Comparison of ENCODE assay signal across 10 cellular contexts in genomic region chr10:61779950-61780659, GRCh38.
DNase-seq lines count a peak whose midpoint lies in the region; ATAC-seq and TF ChIP-seq lines count a peak whose summit lies in the region.
"Had no signal": no experiment of that assay in that cellular context is flagged by ENCODE, and none has a peak within 500 bp of the region (broad histone marks: within the 10 kb centered on the region; RNA-seq: fewer than 3 reads in every experiment).

No MANE protein-coding gene starts in this region.

- peaks cover 42% of the 10 kb centered on the region for H3K4me1 Mint-ChIP-seq in activated CD4-positive, alpha-beta T cell treated with anti-CD3 and anti-CD28 coated beads for 36 hours
- H3K4me1 Mint-ChIP-seq in activated CD4-positive, alpha-beta T cell treated with anti-CD3 and anti-CD28 coated beads, Interleukin-2, amount 10 ng/mL, durations not matched to agents 7 days and 5 days, result peaks cover 45% of the 10 kb centered on the region

- no peak overlapping the region for H3K4me3 Mint-ChIP-seq in activated CD4-positive, alpha-beta T cell treated with anti-CD3 and anti-CD28 coated beads for 36 hours
- H3K4me3 Mint-ChIP-seq in activated CD4-positive, alpha-beta T cell treated with anti-CD3 and anti-CD28 coated beads, Interleukin-2, amount 10 ng/mL, durations not matched to agents 7 days and 5 days, result no peak overlapping the region
- H3K4me3 Mint-ChIP-seq: T-cell had no signal

- H3K27ac Mint-ChIP-seq in activated CD4-positive, alpha-beta T cell treated with anti-CD3 and anti-CD28 coated beads for 36 hours, result peak overlapping the region; percentile 69
- peak overlapping the region; percentile 14 for H3K27ac Mint-ChIP-seq in activated CD4-positive, alpha-beta T cell treated with anti-CD3 and anti-CD28 coated beads, Interleukin-2, amount 10 ng/mL, durations not matched to agents 7 days and 5 days
- H3K27ac Mint-ChIP-seq: T-cell had no signal

- H3K27me3 Mint-ChIP-seq in activated CD4-positive, alpha-beta T cell treated with anti-CD3 and anti-CD28 coated beads for 36 hours, result no peaks in the 10 kb centered on the region
- no peaks in the 10 kb centered on the region for H3K27me3 Mint-ChIP-seq in activated CD4-positive, alpha-beta T cell treated with anti-CD3 and anti-CD28 coated beads, Interleukin-2, amount 10 ng/mL, durations not matched to agents 7 days and 5 days

- no peaks in the 10 kb centered on the region for H3K9me3 Mint-ChIP-seq in activated CD4-positive, alpha-beta T cell treated with anti-CD3 and anti-CD28 coated beads for 36 hours (ENCODE audit: low read depth)
- peaks cover 8% of the 10 kb centered on the region for H3K9me3 Mint-ChIP-seq in activated CD4-positive, alpha-beta T cell treated with anti-CD3 and anti-CD28 coated beads, Interleukin-2, amount 10 ng/mL, durations not matched to agents 7 days and 5 days

- intact Hi-C loops in activated CD4-positive, alpha-beta T cell treated with anti-CD3 and anti-CD28 coated beads for 36 hours (cut with DNase I, micrococcal nuclease), result loop anchor here in 1 of 2 experiments (10.0 kb wide), 1 partner anchor 215 kb away; no protein-coding TSS in a partner anchor

- ATAC-seq in activated CD4-positive, alpha-beta T cell treated with anti-CD3 and anti-CD28 coated beads for 36 hours, result peak; percentile 63

- DNase-seq in activated CD4-positive, alpha-beta T cell treated with anti-CD3 and anti-CD28 coated beads for 36 hours, result peak; percentile 62
- DNase-seq in activated CD4-positive, alpha-beta T cell treated with anti-CD3 and anti-CD28 coated beads for 1 hour, result no peak
- no peak for DNase-seq in activated CD4-positive, alpha-beta T cell treated with anti-CD3 and anti-CD28 coated beads, Interleukin-2, amount 10 ng/mL, durations not matched to agents 7 days and 5 days
- DNase-seq in glomerular visceral epithelial cell (ENCODE audit: extremely low spot score) (peak; percentile 81), cerebellar nuclear complex (lab: John Stamatoyannopoulos, UW) (no peak), GM10266 (ENCODE audit: extremely low spot score) (no peak), ureter (ENCODE audit: low spot score) (no peak)
- peak; percentile 15 to 18 for DNase-seq in stimulated activated CD8-positive, alpha-beta memory T cell treated with anti-CD3 and anti-CD28 coated beads, Interleukin-7, amount 100 ng/mL, for 48 hours (ENCODE audit: extremely low read depth in 1 of 2, low read depth in 1 of 2)
- DNase-seq: head of caudate nucleus had no signal

- POLR2A ChIA-PET in activated CD4-positive, alpha-beta T cell treated with anti-CD3 and anti-CD28 coated beads for 36 hours (lab: Charles Lee), result no interaction called here
- POLR2A ChIA-PET in activated CD4-positive, alpha-beta T cell treated with anti-CD3 and anti-CD28 coated beads, Interleukin-2, amount 10 ng/mL, durations not matched to agents 7 days and 5 days (lab: Charles Lee), result no interaction called here

- CTCF ChIA-PET in activated CD4-positive, alpha-beta T cell treated with anti-CD3 and anti-CD28 coated beads for 36 hours (lab: Charles Lee), result interaction anchor here (0.5 kb wide), 1 partner anchor 259 kb away, joined by 4 read pairs; no protein-coding TSS in a partner anchor
- CTCF ChIA-PET in activated CD4-positive, alpha-beta T cell treated with anti-CD3 and anti-CD28 coated beads, Interleukin-2, amount 10 ng/mL, durations not matched to agents 7 days and 5 days (lab: Charles Lee), result no interaction called here

- TF ChIP-seq CTCF in GM10266 (IDR thresholded peaks at IDR 0.05; ENCODE audit: control insufficient read depth, insufficient read depth, low read depth, missing control alignments), result no peak

- no peaks in the 10 kb centered on the region for H3K36me3 Mint-ChIP-seq in activated CD4-positive, alpha-beta T cell treated with anti-CD3 and anti-CD28 coated beads for 36 hours (ENCODE audit: low read depth)
- H3K36me3 Mint-ChIP-seq in activated CD4-positive, alpha-beta T cell treated with anti-CD3 and anti-CD28 coated beads, Interleukin-2, amount 10 ng/mL, durations not matched to agents 7 days and 5 days (ENCODE audit: low read depth), result peaks cover 4% of the 10 kb centered on the region
- H3K36me3 Mint-ChIP-seq: T-cell had no signal

Comparison
In these comparisons a context has a peak if more than half of its experiments do, and no peak if none do; other contexts are left out.
1. DNase-seq: peak in activated CD4-positive, alpha-beta T cell treated with anti-CD3 and anti-CD28 coated beads for 36 hours (single experiment), glomerular visceral epithelial cell (single experiment) and stimulated activated CD8-positive, alpha-beta memory T cell treated with anti-CD3 and anti-CD28 coated beads, Interleukin-7, amount 100 ng/mL, for 48 hours (2 of 2); none in activated CD4-positive, alpha-beta T cell treated with anti-CD3 and anti-CD28 coated beads for 1 hour (single experiment), activated CD4-positive, alpha-beta T cell treated with anti-CD3 and anti-CD28 coated beads, Interleukin-2, amount 10 ng/mL, durations not matched to agents 7 days and 5 days (single experiment), cerebellar nuclear complex (0 of 2), GM10266 (single experiment) and ureter (single experiment).